In genomic region chr19:34772697-34773554, GRCh38 we compare ENCODE assay signal across 1 cellular context.
TF ChIP-seq lines count a peak whose summit lies in the region.

TSS of gene ZNF599 (minus strand) at chr19:34773215. CDS start at chr19:34772841, 374 bp downstream.

TF ChIP-seq in HepG2, 621 proteins besides CTCF, POLR2A, EP300 and RAD21 (continued from another document and continues in another):
- TF ChIP-seq KIAA2018 (CRISPR knock-in tag; IDR thresholded peaks at IDR 0.05; ENCODE audit: borderline replicate concordance), result no peak
- no peak for TF ChIP-seq ZNF530 (CRISPR knock-in tag; IDR thresholded peaks at IDR 0.05; ENCODE audit: low read depth)
- no peak for TF ChIP-seq ZNF468 (CRISPR knock-in tag; IDR thresholded peaks at IDR 0.05)
- peak; percentile 25; the same call in 1 of the 2 replicates for TF ChIP-seq MXD4 (CRISPR knock-in tag; IDR thresholded peaks at IDR 0.05)
- no peak for TF ChIP-seq ZNF839 (CRISPR knock-in tag; IDR thresholded peaks at IDR 0.05; ENCODE audit: borderline replicate concordance)
- no peak for TF ChIP-seq ZNF510 (CRISPR knock-in tag; IDR thresholded peaks at IDR 0.05; ENCODE audit: low read depth)
- TF ChIP-seq ZNF546 (CRISPR knock-in tag; conservative IDR thresholded peaks at IDR 0.05), result peak; percentile 70
- no peak for TF ChIP-seq SP1 (IDR thresholded peaks at IDR 0.05)
- TF ChIP-seq SP1 (CRISPR knock-in tag; IDR thresholded peaks at IDR 0.05), result peak; percentile 95
- 0 out of 2 replicates have a peak, but pooled peaks have one; percentile 46 for TF ChIP-seq ZNF580 (CRISPR knock-in tag; IDR thresholded peaks at IDR 0.05; ENCODE audit: borderline replicate concordance, low read depth)
- TF ChIP-seq FOXK2 (IDR thresholded peaks at IDR 0.05), result no peak
- no peak for TF ChIP-seq MTERF4 (CRISPR knock-in tag; IDR thresholded peaks at IDR 0.05)
- no peak for TF ChIP-seq CBX5 (CRISPR knock-in tag; IDR thresholded peaks at IDR 0.05; ENCODE audit: borderline replicate concordance)
- no peak; the same call in 1 of the 2 replicates for TF ChIP-seq PITX1 (CRISPR knock-in tag; IDR thresholded peaks at IDR 0.05)
- 0 out of 2 replicates have a peak, but pooled peaks have one; percentile 9 for TF ChIP-seq TFAP4 (IDR thresholded peaks at IDR 0.05; ENCODE audit: borderline replicate concordance, low read depth)
- 0 out of 2 replicates have a peak, but pooled peaks have one; percentile 29 for TF ChIP-seq ZNF704 (CRISPR knock-in tag; IDR thresholded peaks at IDR 0.05; ENCODE audit: borderline replicate concordance)
- no peak for TF ChIP-seq NR2F2 (IDR thresholded peaks at IDR 0.05; ENCODE audit: borderline replicate concordance, low read depth)
- TF ChIP-seq SOX5 (CRISPR knock-in tag; IDR thresholded peaks at IDR 0.05; ENCODE audit: borderline replicate concordance), result no peak
- no peak for TF ChIP-seq ZNF30 (CRISPR knock-in tag; IDR thresholded peaks at IDR 0.05)
- peak; percentile 73; the same call in 1 of the 2 replicates for TF ChIP-seq ZNF350 (CRISPR knock-in tag; IDR thresholded peaks at IDR 0.05; ENCODE audit: borderline replicate concordance, low read depth)
- TF ChIP-seq FOXC1 (CRISPR knock-in tag; IDR thresholded peaks at IDR 0.05; ENCODE audit: borderline replicate concordance), result peak; percentile 85
- TF ChIP-seq RCOR2 (CRISPR knock-in tag; IDR thresholded peaks at IDR 0.05), result no peak
- TF ChIP-seq MEIS1 (CRISPR knock-in tag; IDR thresholded peaks at IDR 0.05; ENCODE audit: borderline replicate concordance), result no peak; the same call in 1 of the 2 replicates
- no peak for TF ChIP-seq HNRNPL (IDR thresholded peaks at IDR 0.05; ENCODE audit: low read depth, low read length)
- TF ChIP-seq NR2F6 (IDR thresholded peaks at IDR 0.05), result no peak
- TF ChIP-seq NR2F6 (CRISPR knock-in tag; IDR thresholded peaks at IDR 0.05), result no peak
- no peak for TF ChIP-seq TERF1 (CRISPR knock-in tag; IDR thresholded peaks at IDR 0.05)
- 0 out of 2 replicates have a peak, but pooled peaks have one; percentile 54 for TF ChIP-seq THAP7 (CRISPR knock-in tag; IDR thresholded peaks at IDR 0.05)
- TF ChIP-seq TEAD2 (CRISPR knock-in tag; IDR thresholded peaks at IDR 0.05), result no peak
- TF ChIP-seq ZBTB44 (CRISPR knock-in tag; IDR thresholded peaks at IDR 0.05), result no peak
- TF ChIP-seq ZNF577 (CRISPR knock-in tag; IDR thresholded peaks at IDR 0.05; ENCODE audit: borderline replicate concordance, low read depth), result no peak
- no peak for TF ChIP-seq MAFK (conservative IDR thresholded peaks at IDR 0.05 in 1 of 2, IDR thresholded peaks at IDR 0.05 in 1 of 2; ENCODE audit: low read length in 2 of 2)
- TF ChIP-seq E2F5 (CRISPR knock-in tag; conservative IDR thresholded peaks at IDR 0.05), result no peak
- TF ChIP-seq ZBTB1 (CRISPR knock-in tag; IDR thresholded peaks at IDR 0.05; ENCODE audit: borderline replicate concordance), result no peak
- TF ChIP-seq MTA3 (CRISPR knock-in tag; IDR thresholded peaks at IDR 0.05), result no peak
- 0 out of 2 replicates have a peak, but pooled peaks have one; percentile 33 for TF ChIP-seq ZNF570 (CRISPR knock-in tag; IDR thresholded peaks at IDR 0.05; ENCODE audit: borderline replicate concordance)
- 0 out of 2 replicates have a peak, but pooled peaks have one; percentile 40 for TF ChIP-seq SATB2 (CRISPR knock-in tag; IDR thresholded peaks at IDR 0.05)
- no peak for TF ChIP-seq CBX2 (IDR thresholded peaks at IDR 0.05; ENCODE audit: low read depth, low read length)
- TF ChIP-seq CBX2 (CRISPR knock-in tag; IDR thresholded peaks at IDR 0.05; ENCODE audit: low read depth), result no peak
- TF ChIP-seq ZNF513 (CRISPR knock-in tag; conservative IDR thresholded peaks at IDR 0.05), result no peak
- TF ChIP-seq REL (CRISPR knock-in tag; conservative IDR thresholded peaks at IDR 0.05), result no peak
- TF ChIP-seq ZNF557 (CRISPR knock-in tag; IDR thresholded peaks at IDR 0.05), result no peak; the same call in 1 of the 2 replicates
- TF ChIP-seq JARID2 (CRISPR knock-in tag; IDR thresholded peaks at IDR 0.05; ENCODE audit: insufficient replicate concordance), result no peak
- TF ChIP-seq ZNF672 (CRISPR knock-in tag; IDR thresholded peaks at IDR 0.05), result no peak
- TF ChIP-seq HDAC6 (IDR thresholded peaks at IDR 0.05; ENCODE audit: low read depth, low read length), result no peak
- 0 out of 2 replicates have a peak, but pooled peaks have one; percentile 70 for TF ChIP-seq MYNN (CRISPR knock-in tag; IDR thresholded peaks at IDR 0.05; ENCODE audit: low read depth)
- TF ChIP-seq CEBPG (CRISPR knock-in tag; IDR thresholded peaks at IDR 0.05), result no peak
- TF ChIP-seq SIN3A (IDR thresholded peaks at IDR 0.05; ENCODE audit: borderline replicate concordance, low read depth, low read length), result no peak; the same call in 1 of the 2 replicates
- no peak for TF ChIP-seq PHF21A (CRISPR knock-in tag; IDR thresholded peaks at IDR 0.05)
- TF ChIP-seq AGO2 (optimal IDR thresholded peaks at IDR 0.05; ENCODE audit: low read depth, low read length), result peak; percentile 63
- TF ChIP-seq NCOA1 (CRISPR knock-in tag; IDR thresholded peaks at IDR 0.05), result peak; percentile 64; the same call in 1 of the 2 replicates
